ENCODE assay signal across 8 cellular contexts in genomic region chr15:73051811-73052678, GRCh38. TPM values are rescaled to one million over a fixed set of nuclear protein-coding genes. Genes with fewer than 3 reads are reported as not detected.
DNase-seq lines count a peak whose midpoint lies in the region; ATAC-seq and TF ChIP-seq lines count a peak whose summit lies in the region.

Gene NEO1, plus strand, starts transcription at chr15:73052463. Its CDS starts 213 bp downstream, at chr15:73052676.

- H3K9ac ChIP-seq in SK-N-MC (ENCODE audit: insufficient read length) (peak within 1 kb of the TSS; percentile 82), neuronal stem cell (ENCODE audit: low read depth, low read length, poor library complexity) (peak within 1 kb of the TSS; percentile 95)

- WGBS in neuronal stem cell (ENCODE audit: extremely low coverage in 2 of 2, insufficient read length in 2 of 2, insufficient replicate concordance in 1 of 2), 2 donors: no CpG with 5 or more reads among the region's 110 CpGs

- H3K4me1 ChIP-seq in Caco-2: peaks cover 6% of the 10 kb centered on the region; the same call in 1 of the 2 replicates
- peaks cover 0 to 14% of the 10 kb centered on the region in 2 donors for H3K4me1 ChIP-seq in neuronal stem cell (ENCODE audit: control insufficient read depth in 2 of 2, insufficient read depth in 1 of 2, low read depth in 1 of 2, low read length in 2 of 2)

- H3K27ac ChIP-seq in SK-N-MC (no peak within 1 kb of the TSS), neuronal stem cell (replicated peaks; ENCODE audit: low read length) (peak within 1 kb of the TSS; percentile 98)

- H2BK120ac ChIP-seq in neuronal stem cell (ENCODE audit: low read depth, low read length): no peak within 1 kb of the TSS

- H2BK5ac ChIP-seq in neuronal stem cell (ENCODE audit: low read length): peak within 1 kb of the TSS; percentile 98

- H3K79me1 ChIP-seq in neuronal stem cell (ENCODE audit: low read depth, low read length): no peaks in the 10 kb centered on the region

- H3K18ac ChIP-seq in neuronal stem cell (ENCODE audit: low read length): peak within 1 kb of the TSS; percentile 98

- H3K4me1 Mint-ChIP-seq in Caco-2 (ENCODE audit: low read depth, unreplicated experiment): peaks cover 16% of the 10 kb centered on the region
- H3K4me1 Mint-ChIP-seq in activated naive CD4-positive, alpha-beta T cell treated with anti-CD3 and anti-CD28 coated beads, Interleukin-2, amount 50 U/mL, for 24 hours: peaks cover 10% of the 10 kb centered on the region

- H3K9me3 ChIP-seq in Caco-2: no peaks in the 10 kb centered on the region
- H3K9me3 ChIP-seq in MG63: no peaks in the 10 kb centered on the region
- H3K9me3 ChIP-seq in SK-N-MC (ENCODE audit: low read depth, low read length): no peaks in the 10 kb centered on the region
- H3K9me3 ChIP-seq in neuronal stem cell (replicated peaks in 1 of 2; ENCODE audit: control insufficient read depth in 2 of 2, insufficient read depth in 1 of 2, low read depth in 1 of 2, low read length in 2 of 2): no peaks in the 10 kb centered on the region

- H3K4me3 ChIP-seq in Caco-2 (ENCODE audit: low read depth, low read length) (peak within 1 kb of the TSS; percentile 57), MG63 (peak within 1 kb of the TSS; percentile 82), SK-N-MC (peak within 1 kb of the TSS; percentile 92), neuronal stem cell (ENCODE audit: low read length in 2 of 2) (peak within 1 kb of the TSS; percentile 70 to 98)

- peak within 1 kb of the TSS; percentile 92 for H3K14ac ChIP-seq in neuronal stem cell (ENCODE audit: low read length)

- no peak within 1 kb of the TSS for H2BK12ac ChIP-seq in neuronal stem cell (ENCODE audit: low read length)

- peak within 1 kb of the TSS; percentile 15 for H3K27ac Mint-ChIP-seq in Caco-2 (ENCODE audit: unreplicated experiment)
- peak within 1 kb of the TSS; percentile 63 for H3K27ac Mint-ChIP-seq in activated naive CD4-positive, alpha-beta T cell treated with anti-CD3 and anti-CD28 coated beads, Interleukin-2, amount 50 U/mL, for 24 hours

- peak within 1 kb of the TSS; percentile 31 for H2BK15ac ChIP-seq in neuronal stem cell (ENCODE audit: low read length)

- no TSS peak for BruUV-seq in Caco-2 (replicated peaks; lab: Mats Ljungman, UMichigan)

- H3K27me3 ChIP-seq in Caco-2 (replicated peaks; ENCODE audit: control insufficient read depth, insufficient read depth, low read length) (no peaks in the 10 kb centered on the region), MG63 (peaks cover 42% of the 10 kb centered on the region), neuronal stem cell (ENCODE audit: control insufficient read depth in 3 of 3, insufficient read depth in 3 of 3, low read depth in 1 of 3, low read length in 3 of 3) (no peaks in the 10 kb centered on the region)

- H3K9me3 Mint-ChIP-seq in Caco-2 (ENCODE audit: unreplicated experiment): no peaks in the 10 kb centered on the region
- H3K9me3 Mint-ChIP-seq in activated naive CD4-positive, alpha-beta T cell treated with anti-CD3 and anti-CD28 coated beads, Interleukin-2, amount 50 U/mL, for 24 hours: no peaks in the 10 kb centered on the region

- H4K91ac ChIP-seq in neuronal stem cell (ENCODE audit: low read depth, low read length, poor library complexity): no peak within 1 kb of the TSS

- no peak within 1 kb of the TSS for H4K8ac ChIP-seq in neuronal stem cell (ENCODE audit: low read depth, low read length)

- ATAC-seq in GM21737 (IDR thresholded peaks at IDR 0.05; ENCODE audit: unreplicated experiment): peak; percentile 49

- peak within 1 kb of the TSS; percentile 79 for H3K4me2 ChIP-seq in neuronal stem cell (ENCODE audit: insufficient read depth, low read length, poor library complexity, severe bottlenecking)

- CTCF ChIA-PET in Caco-2 (lab: Charles Lee): interaction anchor here (0.6 to 0.7 kb wide), 3 partner anchors 11 to 366 kb away, joined by 3 to 7 read pairs (median 5); partner anchors contain the start of genes BBS4 and HIGD2B

- intact Hi-C loops in Caco-2 (cut with micrococcal nuclease; ENCODE audit: unreplicated experiment): no loop called here

- peak; percentile 78 to 87 for DNase-seq in Caco-2
- peak; percentile 79 for DNase-seq in MG63
- no peak for DNase-seq in SK-N-MC (ENCODE audit: low read depth, low spot score)
- peak; percentile 78 for DNase-seq in germinal center (ENCODE audit: low spot score)
- peak; percentile 94 for DNase-seq in neuronal stem cell (ENCODE audit: low spot score)
- DNase-seq in stromal cell of bone marrow (ENCODE audit: low read depth): peak; percentile 63

- no peaks in the 10 kb centered on the region for H3K36me3 ChIP-seq in Caco-2 (ENCODE audit: control insufficient read depth, insufficient read depth, low read length)
- H3K36me3 ChIP-seq in MG63: no peaks in the 10 kb centered on the region
- no peaks in the 10 kb centered on the region for H3K36me3 ChIP-seq in SK-N-MC (ENCODE audit: insufficient read depth, low read length)
- peaks cover 0 to 4% of the 10 kb centered on the region in 2 donors for H3K36me3 ChIP-seq in neuronal stem cell (replicated peaks in 1 of 2; ENCODE audit: control insufficient read depth in 2 of 2, insufficient read depth in 2 of 2, low read length in 2 of 2)

- POLR2A ChIA-PET in Caco-2 (lab: Charles Lee): no interaction called here

- H2AK5ac ChIP-seq in neuronal stem cell (ENCODE audit: low read depth, low read length): peak within 1 kb of the TSS; percentile 43

- peak within 1 kb of the TSS; percentile 98 for H3K23ac ChIP-seq in neuronal stem cell (ENCODE audit: low read depth, low read length, poor library complexity)

- TF ChIP-seq CTCF in Caco-2 (IDR thresholded peaks at IDR 0.05; ENCODE audit: insufficient read depth in 1 of 2, low read depth in 1 of 2, low read length in 1 of 2, severe bottlenecking in 1 of 2, unreplicated experiment in 1 of 2): no peak

- no peak within 1 kb of the TSS for H3K4ac ChIP-seq in neuronal stem cell (ENCODE audit: low read length)

- H3K27me3 Mint-ChIP-seq in Caco-2 (ENCODE audit: insufficient read depth, unreplicated experiment): peaks cover 14% of the 10 kb centered on the region
- no peaks in the 10 kb centered on the region for H3K27me3 Mint-ChIP-seq in activated naive CD4-positive, alpha-beta T cell treated with anti-CD3 and anti-CD28 coated beads, Interleukin-2, amount 50 U/mL, for 24 hours

- H2AFZ ChIP-seq in neuronal stem cell (ENCODE audit: low read length): peak within 1 kb of the TSS; percentile 95

- H3K4me3 Mint-ChIP-seq in Caco-2 (ENCODE audit: unreplicated experiment): peak within 1 kb of the TSS; percentile 88
- peak within 1 kb of the TSS; percentile 90 for H3K4me3 Mint-ChIP-seq in activated naive CD4-positive, alpha-beta T cell treated with anti-CD3 and anti-CD28 coated beads, Interleukin-2, amount 50 U/mL, for 24 hours

- no peaks in the 10 kb centered on the region for H3K36me3 Mint-ChIP-seq in Caco-2 (ENCODE audit: insufficient read depth, unreplicated experiment)
- no peaks in the 10 kb centered on the region for H3K36me3 Mint-ChIP-seq in activated naive CD4-positive, alpha-beta T cell treated with anti-CD3 and anti-CD28 coated beads, Interleukin-2, amount 50 U/mL, for 24 hours

RNA-seq across cellular contexts. Expression of gene NEO1, which starts in this region (rescaled TPM):
- total RNA-seq in Caco-2 (2022): 9.7 and 12.4 TPM in 2 replicates
- 0.74 and 2.2 TPM in 2 replicates for total RNA-seq in MG63 (2014; rRNA removed; shearing (Covaris generic); ENCODE audit: low replicate concordance)
- polyA plus RNA-seq in neuronal stem cell (2013, experiment 1 of 2): 52.5 TPM
- polyA plus RNA-seq in neuronal stem cell (2013, experiment 2 of 2): 50.7 TPM
